15 cellular contexts compared by ENCODE assay signal in the genomic region with DNA sequence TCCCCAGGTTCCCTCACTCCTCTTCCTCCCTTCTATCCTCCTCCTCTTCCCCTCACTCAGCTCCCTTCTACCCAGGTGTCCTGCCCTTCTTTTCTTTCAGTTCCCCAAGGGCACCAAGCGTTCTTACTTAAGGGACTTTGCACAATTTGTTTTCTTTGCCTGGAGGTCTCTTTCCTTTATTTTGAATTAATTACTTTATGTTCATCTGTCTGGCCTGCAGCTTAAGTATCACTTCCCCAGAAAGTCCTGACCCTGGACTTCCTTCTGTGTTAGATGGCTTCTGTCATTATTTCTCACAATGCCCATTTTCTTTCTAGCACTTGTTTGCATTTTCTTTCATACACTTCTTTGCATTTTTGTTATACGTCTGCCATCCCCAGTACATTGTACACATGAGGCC.
A peak's percentile ranks its signal among the peaks of the same experiment; 100 is the strongest.
DNase-seq lines count a peak whose midpoint lies in the region; ATAC-seq and TF ChIP-seq lines count a peak whose summit lies in the region.
"Had no signal": no experiment of that assay in that cellular context is flagged by ENCODE, and none has a peak within 500 bp of the region (broad histone marks: within the 10 kb centered on the region; RNA-seq: fewer than 3 reads in every experiment).

No MANE protein-coding gene starts in this region.

- H2AFZ ChIP-seq in GM23338, result no peak overlapping the region
- H2AFZ ChIP-seq in MM.1S (ENCODE audit: low read length), result 0 out of 2 replicates have a peak overlapping the region, but pooled peaks have one; percentile 19

- H3K9me3 Mint-ChIP-seq in GM23338 (peaks cover 4% of the 10 kb centered on the region; the same call in 1 of the 3 replicates), type B pancreatic cell (no peaks in the 10 kb centered on the region), endodermal cell (no peaks in the 10 kb centered on the region)

- TF ChIP-seq CTCF in GM23338 (conservative IDR thresholded peaks at IDR 0.05; ENCODE audit: low read depth in 2 of 2) (no peak), MM.1S (IDR thresholded peaks at IDR 0.05; ENCODE audit: low read length) (no peak), type B pancreatic cell (conservative IDR thresholded peaks at IDR 0.05) (no peak), endodermal cell (conservative IDR thresholded peaks at IDR 0.05) (no peak)

- H3K27ac ChIP-seq in GM23338 (ENCODE audit: low read depth), result no peak overlapping the region
- H3K27ac ChIP-seq in MM.1S (ENCODE audit: low read length), result peak overlapping the region; percentile 49; the same call in 1 of the 2 replicates
- H3K27ac ChIP-seq in endodermal cell (ENCODE audit: low read depth, low read length), result no peak overlapping the region

- H3F3A ChIP-seq in GM23338 (replicated peaks; ENCODE audit: low read depth) (no peaks in the 10 kb centered on the region), MM.1S (ENCODE audit: insufficient read depth, low read length) (no peaks in the 10 kb centered on the region)

- H3K27ac Mint-ChIP-seq in GM23338, result peak overlapping the region; percentile 64; the same call in 1 of the 2 replicates
- H3K27ac Mint-ChIP-seq in type B pancreatic cell, result peak overlapping the region; percentile 92
- H3K27ac Mint-ChIP-seq in endodermal cell, result no peak overlapping the region
- H3K27ac Mint-ChIP-seq: CD4-positive, CD25-positive, alpha-beta regulatory T cell; CD8-positive, alpha-beta memory T cell had no signal

- H3K4me1 ChIP-seq in GM23338 (ENCODE audit: insufficient read depth), result peaks cover 28% of the 10 kb centered on the region
- peaks cover 20% of the 10 kb centered on the region for H3K4me1 ChIP-seq in MM.1S (ENCODE audit: low read length)
- no peaks in the 10 kb centered on the region for H3K4me1 ChIP-seq in endodermal cell (ENCODE audit: control insufficient read depth, insufficient read depth, low read length)
- H3K4me1 ChIP-seq: BE2C, HAP-1 had no signal

- no peak overlapping the region for H3K4me3 ChIP-seq in GM23338
- no peak overlapping the region for H3K4me3 ChIP-seq in MM.1S (ENCODE audit: low read length)
- H3K4me3 ChIP-seq in H7 (ENCODE audit: insufficient read depth, low read depth, low read length), result no peak overlapping the region
- H3K4me3 ChIP-seq in endodermal cell (ENCODE audit: low read length), result no peak overlapping the region
- H3K4me3 ChIP-seq: HAP-1 had no signal

- H3K4me1 Mint-ChIP-seq in GM23338 (peaks cover 33% of the 10 kb centered on the region), type B pancreatic cell (ENCODE audit: unreplicated experiment) (peaks cover 18% of the 10 kb centered on the region), endodermal cell (no peaks in the 10 kb centered on the region)
- H3K4me1 Mint-ChIP-seq: CD4-positive, CD25-positive, alpha-beta regulatory T cell; CD8-positive, alpha-beta memory T cell had no signal

- DNase-seq in GM23338 (ENCODE audit: low spot score) (no peak), MM.1S (no peak), RPMI8226 (peak; percentile 74), type B pancreatic cell (ENCODE audit: extremely low spot score, unreplicated experiment) (no peak), H7 (no peak), endodermal cell (no peak)
- DNase-seq: BE2C; C1 segment of cervical spinal cord; CD4-positive, CD25-positive, alpha-beta regulatory T cell; CD8-positive, alpha-beta memory T cell; COR-L47; DMS 273 treated with DMSO at 0.1 percent for 48 hours; DMS79; GDM1 had no signal

- H3K27me3 ChIP-seq in GM23338 (ENCODE audit: insufficient read depth) (no peaks in the 10 kb centered on the region), MM.1S (replicated peaks; ENCODE audit: insufficient read depth, low read length) (no peaks in the 10 kb centered on the region), H7 (ENCODE audit: control insufficient read depth, insufficient read depth, low read length) (no peaks in the 10 kb centered on the region), endodermal cell (ENCODE audit: control insufficient read depth, insufficient read depth, low read length, poor library complexity, severe bottlenecking) (no peaks in the 10 kb centered on the region)
- H3K27me3 ChIP-seq: BE2C had no signal

- H3K27me3 Mint-ChIP-seq in GM23338 (ENCODE audit: insufficient read depth, low read depth, poor library complexity) (peaks cover 2% of the 10 kb centered on the region), type B pancreatic cell (no peaks in the 10 kb centered on the region), endodermal cell (ENCODE audit: insufficient read depth) (peaks cover 1% of the 10 kb centered on the region)
- H3K27me3 Mint-ChIP-seq: CD4-positive, CD25-positive, alpha-beta regulatory T cell; CD8-positive, alpha-beta memory T cell had no signal

- H4K20me1 ChIP-seq in GM23338 (replicated peaks; ENCODE audit: insufficient read depth) (no peaks in the 10 kb centered on the region), MM.1S (ENCODE audit: insufficient read depth, low read length) (no peaks in the 10 kb centered on the region)

- H3K79me2 ChIP-seq in GM23338 (replicated peaks; ENCODE audit: insufficient read depth) (no peaks in the 10 kb centered on the region), MM.1S (ENCODE audit: low read length) (no peaks in the 10 kb centered on the region)

- 60 to 91% methylated on average over 1 to 2 of the region's 2 CpGs for WGBS in endodermal cell (ENCODE audit: insufficient coverage in 1 of 2, insufficient read length in 1 of 2), 2 experiments

- no peaks in the 10 kb centered on the region for H3K36me3 ChIP-seq in GM23338 (ENCODE audit: insufficient read depth)
- H3K36me3 ChIP-seq in MM.1S (replicated peaks; ENCODE audit: insufficient read depth, low read length), result no peaks in the 10 kb centered on the region
- H3K36me3 ChIP-seq in H7 (replicated peaks; ENCODE audit: control insufficient read depth, insufficient read depth, low read length), result no peaks in the 10 kb centered on the region
- H3K36me3 ChIP-seq in endodermal cell (ENCODE audit: control insufficient read depth, insufficient read depth, low read length), result no peaks in the 10 kb centered on the region
- H3K36me3 ChIP-seq: BE2C, HAP-1 had no signal

- H3K9ac ChIP-seq in MM.1S (ENCODE audit: low read length) (no peak overlapping the region), endodermal cell (ENCODE audit: extremely low read depth, low read length, poor library complexity, severe bottlenecking) (no peak overlapping the region)

- H3K4me3 Mint-ChIP-seq in GM23338 (no peak overlapping the region), type B pancreatic cell (peak overlapping the region; percentile 0), endodermal cell (no peak overlapping the region)
- H3K4me3 Mint-ChIP-seq: CD4-positive, CD25-positive, alpha-beta regulatory T cell; CD8-positive, alpha-beta memory T cell had no signal

- no peaks in the 10 kb centered on the region for H3K36me3 Mint-ChIP-seq in GM23338 (ENCODE audit: low read depth)
- no peaks in the 10 kb centered on the region for H3K36me3 Mint-ChIP-seq in type B pancreatic cell
- no peaks in the 10 kb centered on the region for H3K36me3 Mint-ChIP-seq in endodermal cell (ENCODE audit: low read depth)
- H3K36me3 Mint-ChIP-seq: CD4-positive, CD25-positive, alpha-beta regulatory T cell; CD8-positive, alpha-beta memory T cell had no signal

- H3K4me2 ChIP-seq in GM23338, result no peak overlapping the region
- H3K4me2 ChIP-seq in MM.1S (ENCODE audit: low read depth, low read length), result peak overlapping the region; percentile 32; the same call in 1 of the 2 replicates

- 0 out of 3 replicates have a peak, but pooled peaks have one; percentile 26 for ATAC-seq in GM23338

- H3K9me2 ChIP-seq in GM23338 (ENCODE audit: insufficient read depth) (peaks cover 9% of the 10 kb centered on the region; the same call in 1 of the 2 replicates), MM.1S (replicated peaks; ENCODE audit: insufficient read depth, low read length) (no peaks in the 10 kb centered on the region)

- H3K9me3 ChIP-seq in MM.1S (replicated peaks; ENCODE audit: insufficient read depth, low read length), result no peaks in the 10 kb centered on the region
- H3K9me3 ChIP-seq in endodermal cell (ENCODE audit: control insufficient read depth, low read length), result no peaks in the 10 kb centered on the region
- H3K9me3 ChIP-seq: BE2C, HAP-1 had no signal

TF ChIP-seq in GM23338, 12 proteins besides CTCF, POLR2A, EP300 and RAD21 (continues in another document):
- TF ChIP-seq EZH2 (IDR thresholded peaks at IDR 0.05; ENCODE audit: low read depth, unreplicated experiment), result no peak
